ENCODE assay signal across 10 cellular contexts in genomic region chr9:91253488-91253887, GRCh38.
DNase-seq lines count a peak whose midpoint lies in the region; ATAC-seq and TF ChIP-seq lines count a peak whose summit lies in the region.
"Had no signal": no experiment of that assay in that cellular context is flagged by ENCODE, and none has a peak within 500 bp of the region (broad histone marks: within the 10 kb centered on the region; RNA-seq: fewer than 3 reads in every experiment).

No MANE protein-coding gene starts in this region.

- BruUV-seq in PC-3 (replicated peaks; lab: Mats Ljungman, UMichigan) = no TSS peak

- TF ChIP-seq EP300 in upper lobe of left lung (IDR thresholded peaks at IDR 0.05) = no peak

- intact Hi-C loops in PC-3 (cut with micrococcal nuclease) = no loop called here

- H3F3A ChIP-seq in PC-3 (ENCODE audit: low read length, unreplicated experiment) = no peaks in the 10 kb centered on the region

- H3K9me3 ChIP-seq in PC-3 (ENCODE audit: low read length) (no peaks in the 10 kb centered on the region), upper lobe of left lung (no peaks in the 10 kb centered on the region)

- no peak overlapping the region for H3K9ac ChIP-seq in PC-3 (ENCODE audit: low read length)

- no peak overlapping the region for H2AFZ ChIP-seq in PC-3 (ENCODE audit: low read length)

- TF ChIP-seq POLR2A in upper lobe of left lung (IDR thresholded peaks at IDR 0.05) = no peak

- 35 to 56% methylated on average over 1 of the region's 1 CpG for WGBS in upper lobe of left lung, 2 donors

- no peaks in the 10 kb centered on the region for H3K27me3 ChIP-seq in PC-3 (ENCODE audit: low read length)
- no peaks in the 10 kb centered on the region for H3K27me3 ChIP-seq in upper lobe of left lung

- no peaks in the 10 kb centered on the region for H4K20me1 ChIP-seq in PC-3 (ENCODE audit: low read length)

- CTCF ChIA-PET in PC-3 (lab: Charles Lee) = no interaction called here

- DNase-seq in stimulated activated CD4-positive, alpha-beta T cell treated with anti-CD3 and anti-CD28 coated beads, Interleukin-2, amount 100 ng/mL, for 4 hours (ENCODE audit: low read depth) = peak; percentile 12
- no peak for DNase-seq in stimulated activated CD4-positive, alpha-beta T cell treated with anti-CD3 and anti-CD28 coated beads, Interleukin-12 subunit alpha, Interleukin-12 subunit beta, amount 100 ng/mL, for 4 hours
- DNase-seq in PC-3 = no peak
- DNase-seq in dermis blood vessel endothelial cell = peak; percentile 6
- no peak for DNase-seq in GM10266 (ENCODE audit: extremely low spot score)
- no peak for DNase-seq in upper lobe of left lung
- DNase-seq: NCI-H526 treated with DMSO at 0.1 percent for 48 hours, occipital lobe had no signal

- H3K27ac ChIP-seq in PC-3 (ENCODE audit: low read length) (no peak overlapping the region), upper lobe of left lung (no peak overlapping the region)

- H3K4me1 ChIP-seq in PC-3 (ENCODE audit: insufficient read depth, low read length) (no peaks in the 10 kb centered on the region), upper lobe of left lung (peaks cover 0 to 5% (median 0%) of the 10 kb centered on the region in 4 donors)

- H3K9me2 ChIP-seq in PC-3 (replicated peaks; ENCODE audit: low read length) = no peaks in the 10 kb centered on the region

- no peak overlapping the region for H3K4me2 ChIP-seq in PC-3 (ENCODE audit: low read length)

- H3K4me3 ChIP-seq in PC-3 (ENCODE audit: low read length) (no peak overlapping the region), upper lobe of left lung (no peak overlapping the region)

- TF ChIP-seq CTCF in PC-3 (conservative IDR thresholded peaks at IDR 0.05; ENCODE audit: low read depth, low read length) = 0 out of 2 replicates have a peak, but pooled peaks have one; percentile 16
- TF ChIP-seq CTCF in GM10266 (IDR thresholded peaks at IDR 0.05; ENCODE audit: control insufficient read depth, insufficient read depth, low read depth, missing control alignments) = no peak
- TF ChIP-seq CTCF in upper lobe of left lung (IDR thresholded peaks at IDR 0.05) = no peak

- ATAC-seq in PC-3 (no peak), HG03520 (IDR thresholded peaks at IDR 0.05; ENCODE audit: unreplicated experiment) (no peak), HG02588 (IDR thresholded peaks at IDR 0.05; ENCODE audit: unreplicated experiment) (no peak), upper lobe of left lung (ENCODE audit: low FRiP score in 2 of 2) (no peak)

- POLR2A ChIA-PET in PC-3 (lab: Charles Lee; ENCODE audit: unreplicated experiment) = no interaction called here

- H3K79me2 ChIP-seq in PC-3 (ENCODE audit: low read length) = no peaks in the 10 kb centered on the region

- H3K36me3 ChIP-seq in PC-3 (ENCODE audit: low read depth, low read length) = no peaks in the 10 kb centered on the region
- H3K36me3 ChIP-seq in upper lobe of left lung = no peaks in the 10 kb centered on the region

Comparison
In these comparisons a context has a peak if more than half of its experiments do, and no peak if none do; other contexts are left out.
1. DNase-seq: peak in stimulated activated CD4-positive, alpha-beta T cell treated with anti-CD3 and anti-CD28 coated beads, Interleukin-2, amount 100 ng/mL, for 4 hours (single experiment) and dermis blood vessel endothelial cell (single experiment); none in stimulated activated CD4-positive, alpha-beta T cell treated with anti-CD3 and anti-CD28 coated beads, Interleukin-12 subunit alpha, Interleukin-12 subunit beta, amount 100 ng/mL, for 4 hours (single experiment), PC-3 (single experiment), GM10266 (single experiment) and upper lobe of left lung (0 of 2).